Comparison of ENCODE assay signal across 18 cellular contexts in the genomic region with DNA sequence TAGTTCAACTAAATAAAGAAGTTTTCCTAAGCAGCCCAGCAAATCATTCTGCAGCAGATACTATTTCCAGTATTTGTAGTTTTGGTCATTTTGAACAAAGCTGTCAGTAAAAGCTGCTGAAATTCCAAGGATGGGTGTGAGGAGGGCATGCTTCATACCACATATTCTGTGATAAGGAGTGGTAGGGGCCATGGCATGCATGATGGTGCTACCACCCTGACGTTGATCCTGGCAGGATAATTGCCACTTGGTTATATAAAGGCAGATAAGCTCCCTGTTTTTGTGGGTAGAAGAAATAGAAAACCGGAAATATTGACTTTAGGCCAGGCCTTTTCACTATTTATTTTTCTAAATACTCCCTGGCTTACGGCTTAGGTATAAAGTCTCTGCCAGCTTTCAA.
"Had no signal": no experiment of that assay in that cellular context is flagged by ENCODE, and none has a peak within 500 bp of the region (broad histone marks: within the 10 kb centered on the region; RNA-seq: fewer than 3 reads in every experiment).

No MANE protein-coding gene starts in this region.

- H3K4me1 ChIP-seq: pancreas, suprapubic skin, transverse colon had no signal

- H3K9me3 ChIP-seq: gastroesophageal sphincter, pancreas, suprapubic skin, transverse colon had no signal

- H3K27ac Mint-ChIP-seq: activated naive CD4-positive, alpha-beta T cell treated with anti-CD3 and anti-CD28 coated beads, Interleukin-2, amount 10 ng/mL, durations not matched to agents 7 days and 5 days had no signal

- H3K4me1 Mint-ChIP-seq: brain had no signal

- H3K27ac ChIP-seq: epithelial cell of prostate, pancreas, suprapubic skin, transverse colon had no signal

- H3K4me3 Mint-ChIP-seq: activated naive CD4-positive, alpha-beta T cell treated with anti-CD3 and anti-CD28 coated beads, Interleukin-2, amount 10 ng/mL, durations not matched to agents 7 days and 5 days; brain; nephron progenitor cell; stimulated activated naive CD8-positive, alpha-beta T cell treated with anti-CD3 and anti-CD28 coated beads, Interleukin-15, amount 100 ng/mL, for 72 hours; T-helper 2 cell treated with Interferon-gamma antibody and Interleukin-4, amounts not matched to agents 5 μg/mL and 100 μg/mL, for 36 hours had no signal

- ATAC-seq: gastroesophageal sphincter; pancreas; right cardiac atrium; SK-N-SH treated with all-trans-retinoic acid at 6 μM for 48 hours; stimulated activated naive CD8-positive, alpha-beta T cell treated with anti-CD3 and anti-CD28 coated beads, Interleukin-15, amount 100 ng/mL, for 72 hours had no signal

- H3K27me3 Mint-ChIP-seq: activated naive CD4-positive, alpha-beta T cell treated with anti-CD3 and anti-CD28 coated beads, Interleukin-2, amount 10 ng/mL, durations not matched to agents 7 days and 5 days; brain; stimulated activated naive CD8-positive, alpha-beta T cell treated with anti-CD3 and anti-CD28 coated beads, Interleukin-15, amount 100 ng/mL, for 72 hours had no signal

- DNase-seq: activated effector memory CD4-positive, alpha-beta T cell treated with anti-CD3 and anti-CD28 coated beads, Interleukin-2, amount 50 U/mL, for 16 hours; activated naive CD4-positive, alpha-beta T cell treated with anti-CD3 and anti-CD28 coated beads, Interleukin-2, amount 10 ng/mL, durations not matched to agents 7 days and 5 days; anterior cingulate cortex; head of caudate nucleus; midbrain; nephron progenitor cell; pancreas; right cardiac atrium; stimulated activated CD4-positive, alpha-beta T cell treated with anti-CD3 and anti-CD28 coated beads, Interleukin-12 subunit alpha, Interleukin-12 subunit beta, amount 100 ng/mL, for 4 hours; stimulated activated naive CD8-positive, alpha-beta T cell treated with anti-CD3 and anti-CD28 coated beads, Interleukin-15, amount 100 ng/mL, for 72 hours; transverse colon had no signal

- H3K9me3 Mint-ChIP-seq: activated naive CD4-positive, alpha-beta T cell treated with anti-CD3 and anti-CD28 coated beads, Interleukin-2, amount 10 ng/mL, durations not matched to agents 7 days and 5 days; brain; nephron progenitor cell; stimulated activated naive CD8-positive, alpha-beta T cell treated with anti-CD3 and anti-CD28 coated beads, Interleukin-15, amount 100 ng/mL, for 72 hours; T-helper 2 cell treated with Interferon-gamma antibody and Interleukin-4, amounts not matched to agents 5 μg/mL and 100 μg/mL, for 36 hours had no signal

- H3K4me3 ChIP-seq: gastroesophageal sphincter, lung, pancreas, suprapubic skin, transverse colon had no signal

- H3K27me3 ChIP-seq: gastroesophageal sphincter, pancreas, suprapubic skin, transverse colon had no signal
